28 cellular contexts compared by ENCODE assay signal in the genomic region with DNA sequence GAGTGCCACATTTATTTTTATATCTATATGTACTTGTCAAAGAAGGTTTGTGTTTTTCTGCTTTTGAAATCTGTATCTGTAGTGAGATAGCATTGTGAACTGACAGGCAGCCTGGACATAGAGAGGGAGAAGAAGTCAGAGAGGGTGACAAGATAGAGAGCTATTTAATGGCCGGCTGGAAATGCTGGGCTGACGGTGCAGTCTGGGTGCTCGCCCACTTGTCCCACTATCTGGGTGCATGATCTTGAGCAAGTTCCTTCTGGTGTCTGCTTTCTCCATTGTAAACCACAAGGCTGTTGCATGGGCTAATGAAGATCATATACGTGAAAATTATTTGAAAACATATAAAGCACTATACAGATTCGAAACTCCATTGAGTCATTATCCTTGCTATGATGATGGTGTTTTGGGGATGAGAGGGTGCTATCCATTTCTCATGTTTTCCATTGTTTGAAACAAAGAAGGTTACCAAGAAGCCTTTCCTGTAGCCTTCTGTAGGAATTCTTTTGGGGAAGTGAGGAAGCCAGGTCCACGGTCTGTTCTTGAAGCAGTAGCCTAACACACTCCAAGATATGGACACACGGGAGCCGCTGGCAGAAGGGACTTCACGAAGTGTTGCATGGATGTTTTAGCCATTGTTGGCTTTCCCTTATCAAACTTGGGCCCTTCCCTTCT. TPM values are rescaled to one million over a fixed set of nuclear protein-coding genes. Genes with fewer than 3 reads are reported as not detected.
DNase-seq lines count a peak whose midpoint lies in the region; ATAC-seq, FAIRE-seq and TF ChIP-seq lines count a peak whose summit lies in the region.
"Had no signal": no experiment of that assay in that cellular context is flagged by ENCODE, and none has a peak within 500 bp of the region (broad histone marks: within the 10 kb centered on the region; RNA-seq: fewer than 3 reads in every experiment).

No MANE protein-coding gene starts in this region.

- H4K20me1 ChIP-seq in OCI-LY3 (ENCODE audit: insufficient read depth, low read length) (peaks cover 87% of the 10 kb centered on the region), K562 (replicated peaks; ENCODE audit: control insufficient read depth, insufficient read depth, low read length) (no peaks in the 10 kb centered on the region)

- intact Hi-C loops in K562 (cut with micrococcal nuclease), result no loop called here

- no TSS peak for BruUV-seq in K562 (replicated peaks; lab: Mats Ljungman, UMichigan)

- no peak for FAIRE-seq in GM12891 (lab: Jason Lieb, UNC)
- peak; percentile 77 for FAIRE-seq in K562 (lab: Jason Lieb, UNC)

- POLR2A ChIA-PET in K562 (lab: Yijun Ruan, JAX), result interaction anchor here (1.9 kb wide), 1 partner anchor 11 kb away, joined by 7 read pairs; no protein-coding TSS in a partner anchor

- peak overlapping the region; percentile 7 for H3K27ac Mint-ChIP-seq in stimulated activated effector memory CD8-positive, alpha-beta T cell treated with anti-CD3 and anti-CD28 coated beads, Interleukin-12 subunit alpha, Interleukin-12 subunit beta, amount 100 ng/mL, for 72 hours
- H3K27ac Mint-ChIP-seq: activated CD4-positive, alpha-beta memory T cell treated with anti-CD3 and anti-CD28 coated beads for 36 hours; activated naive CD4-positive, alpha-beta T cell treated with anti-CD3 and anti-CD28 coated beads for 36 hours; GM23338 had no signal

- peaks cover 57% of the 10 kb centered on the region for H3K36me3 Mint-ChIP-seq in stimulated activated effector memory CD8-positive, alpha-beta T cell treated with anti-CD3 and anti-CD28 coated beads, Interleukin-12 subunit alpha, Interleukin-12 subunit beta, amount 100 ng/mL, for 72 hours

- WGBS in K562 (ENCODE audit: insufficient coverage, low coverage, missing lambda C conversion rate), result 15% methylated on average over 9 of the region's 9 CpGs

- no peak overlapping the region for H3K4me2 ChIP-seq in OCI-LY3 (ENCODE audit: low read length)
- H3K4me2 ChIP-seq in K562 (ENCODE audit: insufficient read depth, low read length), result peak overlapping the region; percentile 9; the same call in 1 of the 2 replicates
- H3K4me2 ChIP-seq: GM23338 had no signal

- H3K79me2 ChIP-seq in OCI-LY3 (ENCODE audit: low read length) (peaks cover 55% of the 10 kb centered on the region), K562 (ENCODE audit: control insufficient read depth, insufficient read depth, low read length) (no peaks in the 10 kb centered on the region)

- H3K9ac ChIP-seq in OCI-LY3 (ENCODE audit: low read length), result no peak overlapping the region
- H3K9ac ChIP-seq in K562 (ENCODE audit: insufficient read depth in 1 of 2, low read depth in 2 of 2, low read length in 2 of 2), result no peak overlapping the region

- H3K27ac ChIP-seq in OCI-LY3 (ENCODE audit: low read length) (peak overlapping the region; percentile 58), K562 (ENCODE audit: extremely low read depth, low read depth, low read length) (no peak overlapping the region)
- H3K27ac ChIP-seq: coronary artery, Peyer's patch, psoas muscle, tibial artery had no signal

- H3K4me1 ChIP-seq in OCI-LY3 (ENCODE audit: low read length) (peaks cover 6% of the 10 kb centered on the region; the same call in 1 of the 2 replicates), K562 (replicated peaks in 1 of 2; ENCODE audit: control insufficient read depth in 2 of 2, insufficient read depth in 2 of 2, low read length in 2 of 2) (peaks cover 0 to 13% of the 10 kb centered on the region in 2 experiments; a peak in 4 of 5 replicates)
- H3K4me1 ChIP-seq: Peyer's patch, psoas muscle, tibial artery had no signal

- no peaks in the 10 kb centered on the region for H3K4me1 Mint-ChIP-seq in stimulated activated effector memory CD8-positive, alpha-beta T cell treated with anti-CD3 and anti-CD28 coated beads, Interleukin-12 subunit alpha, Interleukin-12 subunit beta, amount 100 ng/mL, for 72 hours

- TF ChIP-seq POLR2A in GM12891 (IDR thresholded peaks at IDR 0.05; ENCODE audit: low read depth, low read length), result peak; percentile 62; the same call in 1 of the 2 replicates
- no peak for TF ChIP-seq POLR2A in K562 (conservative IDR thresholded peaks at IDR 0.05)

- TF ChIP-seq EP300 in K562 (IDR thresholded peaks at IDR 0.05; ENCODE audit: low read length), result no peak

- H3K36me3 ChIP-seq in OCI-LY3 (replicated peaks; ENCODE audit: low read depth, low read length), result peaks cover 59% of the 10 kb centered on the region
- no peaks in the 10 kb centered on the region for H3K36me3 ChIP-seq in K562 (ENCODE audit: control insufficient read depth, insufficient read depth, low read length)
- H3K36me3 ChIP-seq: Peyer's patch, tibial artery had no signal

- H3K9me3 Mint-ChIP-seq in stimulated activated effector memory CD8-positive, alpha-beta T cell treated with anti-CD3 and anti-CD28 coated beads, Interleukin-12 subunit alpha, Interleukin-12 subunit beta, amount 100 ng/mL, for 72 hours, result no peaks in the 10 kb centered on the region
- H3K9me3 Mint-ChIP-seq: activated CD4-positive, alpha-beta memory T cell treated with anti-CD3 and anti-CD28 coated beads for 36 hours; activated naive CD4-positive, alpha-beta T cell treated with anti-CD3 and anti-CD28 coated beads for 36 hours; GM23338 had no signal

- H3K27me3 ChIP-seq in OCI-LY3 (ENCODE audit: low read depth, low read length) (no peaks in the 10 kb centered on the region), K562 (ENCODE audit: control insufficient read depth in 2 of 2, insufficient read depth in 2 of 2, low read length in 2 of 2) (no peaks in the 10 kb centered on the region)
- H3K27me3 ChIP-seq: Peyer's patch, tibial artery had no signal

- DNase-seq in GM12891 (ENCODE audit: insufficient read length, low spot score) (no peak), K562 (ENCODE audit: extremely low read depth in 1 of 4, low spot score in 3 of 4) (peak in 2 of 4 experiments; percentile 53 to 65), NCI-H510A treated with DMSO at 0.1 percent for 48 hours (lab: John Stamatoyannopoulos, UW) (no peak)
- no peak for DNase-seq in stimulated activated effector memory CD8-positive, alpha-beta T cell treated with anti-CD3 and anti-CD28 coated beads, Interleukin-12 subunit alpha, Interleukin-12 subunit beta, amount 100 ng/mL, for 72 hours (ENCODE audit: low spot score in 2 of 2)
- DNase-seq: activated CD4-positive, alpha-beta memory T cell treated with anti-CD3 and anti-CD28 coated beads for 36 hours; activated CD8-positive, alpha-beta memory T cell treated with anti-CD3 and anti-CD28 coated beads, Interleukin-2, amount 50 U/mL, for 4 hours; activated naive CD4-positive, alpha-beta T cell treated with anti-CD3 and anti-CD28 coated beads for 36 hours; C1 segment of cervical spinal cord; caudate nucleus; COR-L47; effector CD8-positive, alpha-beta T cell; hypothalamus; NCI-H1105 treated with DMSO at 0.1 percent for 48 hours; NCI-H1930; NCI-H526; NK-92 treated with Interleukin-12 subunit alpha and Interleukin-12 subunit beta, amount 100 ng/mL, for 24 hours; Peyer's patch; psoas muscle; SHP77; SW 1271; tibial artery had no signal

- TF ChIP-seq CTCF in OCI-LY3 (IDR thresholded peaks at IDR 0.05; ENCODE audit: low read depth, low read length) (no peak), K562 (IDR thresholded peaks at IDR 0.05 in 2 of 3, conservative IDR thresholded peaks at IDR 0.05 in 1 of 3; ENCODE audit: insufficient read depth in 2 of 3, low read depth in 1 of 3, low read length in 3 of 3) (no peak)

- no peaks in the 10 kb centered on the region for H3K9me1 ChIP-seq in K562 (ENCODE audit: control insufficient read depth, insufficient read depth, low read length)

- H2AFZ ChIP-seq in OCI-LY3 (ENCODE audit: low read depth, low read length) (no peak overlapping the region), K562 (ENCODE audit: low read depth, low read length) (peak overlapping the region; percentile 63)
- H2AFZ ChIP-seq: GM23338 had no signal

- H3K4me3 ChIP-seq in OCI-LY3 (ENCODE audit: low read length) (no peak overlapping the region), K562 (no peak overlapping the region)
- H3K4me3 ChIP-seq: coronary artery, GM23338, Peyer's patch, psoas muscle, tibial artery had no signal

- ATAC-seq in K562 (peak; percentile 88), HG02623 (IDR thresholded peaks at IDR 0.05; ENCODE audit: unreplicated experiment) (no peak), SK-N-SH treated with all-trans-retinoic acid at 6 μM for 48 hours (no peak)
- no peak for ATAC-seq in stimulated activated effector memory CD8-positive, alpha-beta T cell treated with anti-CD3 and anti-CD28 coated beads, Interleukin-12 subunit alpha, Interleukin-12 subunit beta, amount 100 ng/mL, for 72 hours
- ATAC-seq: activated CD4-positive, CD25-positive, alpha-beta regulatory T cell treated with anti-CD3 and anti-CD28 coated beads, Interleukin-2, amount 50 U/mL, for 24 hours; GM23338; psoas muscle; sciatic nerve had no signal

- CTCF ChIA-PET in K562 (lab: Yijun Ruan, JAX; ENCODE audit: low intra/inter-chr PET ratio), result interaction anchor here (0.7 kb wide), 1 partner anchor 8 kb away, joined by 3 read pairs; no protein-coding TSS in a partner anchor

- H3K4me3 Mint-ChIP-seq in stimulated activated effector memory CD8-positive, alpha-beta T cell treated with anti-CD3 and anti-CD28 coated beads, Interleukin-12 subunit alpha, Interleukin-12 subunit beta, amount 100 ng/mL, for 72 hours, result no peak overlapping the region
- H3K4me3 Mint-ChIP-seq: activated CD4-positive, alpha-beta memory T cell treated with anti-CD3 and anti-CD28 coated beads for 36 hours; activated naive CD4-positive, alpha-beta T cell treated with anti-CD3 and anti-CD28 coated beads for 36 hours; GM23338 had no signal

- H3K9me3 ChIP-seq in OCI-LY3 (ENCODE audit: insufficient read depth, low read length) (no peaks in the 10 kb centered on the region), K562 (replicated peaks; ENCODE audit: control insufficient read depth, insufficient read depth, low read depth, low read length) (0 out of 2 replicates have a peak, but pooled peaks cover 2% of the 10 kb centered on the region)
- H3K9me3 ChIP-seq: Peyer's patch, psoas muscle, tibial artery had no signal

- in situ Hi-C loops in K562 (cut with MboI), result no loop called here

- TF ChIP-seq RAD21 in K562 (CRISPR knock-in tag; conservative IDR thresholded peaks at IDR 0.05 in 1 of 2, IDR thresholded peaks at IDR 0.05 in 1 of 2), result 0 out of 4 replicates have a peak, but pooled peaks of 1 of the 2 experiments have one; percentile 21

RNA-seq across cellular contexts. Expression of a gene that starts 18.4 kb away (rescaled TPM):
- polyA plus RNA-seq in GM12891 (2012; ENCODE audit: low read depth, missing spikeins), result 69.9 TPM
- 2.9 and 4.0 TPM in 2 replicates for total RNA-seq in K562 (2011; cell fraction: chromatin; rRNA removed; ENCODE audit: low replicate concordance)
- total RNA-seq in K562 (2011; cell fraction: nucleolus; rRNA removed), result 1.4 and 1.8 TPM in 2 replicates
- 2.6 and 2.7 TPM in 2 replicates for total RNA-seq in K562 (2011; cell fraction: nucleoplasm; rRNA removed)
- 3.1 and 3.7 TPM in 2 replicates for total RNA-seq in K562 (2014; rRNA removed)
- total RNA-seq in K562 (2014; rRNA removed; fragmentation: Illumina TruSeq; extraction: Trizol), result 3.1 and 3.3 TPM in 2 replicates
- 3.8 and 4.3 TPM in 2 replicates for total RNA-seq in K562 (2015; rRNA removed; fragmentation: Illumina TruSeq; extraction: Trizol)
- 3.2 and 3.4 TPM in 2 replicates for total RNA-seq in K562 (2021)
- polyA plus RNA-seq in K562 (2011; rRNA removed), result 1.5 and 2.5 TPM in 2 replicates
- 1.1 and 1.2 TPM in 2 replicates for polyA plus RNA-seq in K562 (2011; cell fraction: cytosol; rRNA removed)
- polyA plus RNA-seq in K562 (2011; cell fraction: nucleus; rRNA removed), result 1.1 and 1.2 TPM in 2 replicates
- polyA plus RNA-seq in K562 (2012), result 3.6 and 4.1 TPM in 2 replicates
- polyA plus RNA-seq in K562 (2014; fragmentation: Illumina TruSeq; extraction: Trizol), result 3.3 and 3.6 TPM in 2 replicates
- polyA plus RNA-seq in K562 (2014; fragmentation: Nextera tagmentation; extraction: Ambion mirVana), result 1 to 10 TPM; 3.6 to 4.1 TPM
- 2.6 and 2.8 TPM in 2 replicates for polyA plus RNA-seq in K562 (2014; rRNA removed)
- polyA minus RNA-seq in K562 (2011; rRNA and poly(A)+ RNA removed), result 1.8 and 2.0 TPM in 2 replicates
- 0.48 and 0.91 TPM in 2 replicates for polyA minus RNA-seq in K562 (2011; cell fraction: cytosol; rRNA and poly(A)+ RNA removed)
- polyA minus RNA-seq in K562 (2011; cell fraction: nucleus; rRNA and poly(A)+ RNA removed), result 0.67 and 0.78 TPM in 2 replicates
